Comparison of ENCODE assay signal across 14 cellular contexts in the genomic region with DNA sequence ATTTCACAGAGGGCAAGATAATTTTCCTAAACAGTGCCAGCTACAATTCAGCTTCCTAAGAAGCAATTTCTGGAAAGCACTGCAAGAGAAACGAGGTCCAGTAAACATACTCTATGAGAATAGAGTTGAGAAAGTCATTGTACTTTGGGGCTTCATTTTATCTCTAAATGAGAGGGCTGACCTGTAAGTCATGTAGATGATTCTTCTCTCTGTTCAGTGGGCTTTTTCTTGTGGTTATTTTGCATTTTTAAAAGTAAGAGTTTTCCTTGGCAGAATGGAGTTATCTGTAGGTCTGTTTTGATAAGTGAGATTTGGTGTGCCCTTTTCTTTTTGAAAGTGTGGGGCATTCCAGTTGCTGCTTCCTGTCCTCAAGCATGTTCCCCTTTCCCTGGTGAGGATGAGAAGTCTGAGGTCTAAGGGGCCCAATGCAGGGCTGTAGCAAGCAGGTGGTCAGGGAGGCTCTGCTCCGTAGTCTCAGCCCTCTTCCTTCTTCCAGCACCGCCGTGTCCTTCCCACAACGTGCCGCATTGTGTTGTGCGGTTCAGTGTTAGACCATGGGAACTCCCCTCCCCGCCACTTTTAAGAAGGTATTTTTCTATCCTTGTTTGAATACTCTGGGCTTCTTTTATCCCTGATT.
DNase-seq lines count a peak whose midpoint lies in the region; ATAC-seq, FAIRE-seq and TF ChIP-seq lines count a peak whose summit lies in the region.
"Had no signal": no experiment of that assay in that cellular context is flagged by ENCODE, and none has a peak within 500 bp of the region (broad histone marks: within the 10 kb centered on the region; RNA-seq: fewer than 3 reads in every experiment).

No MANE protein-coding gene starts in this region.

- CTCF ChIA-PET in OCI-LY7 (lab: Charles Lee; ENCODE audit: unreplicated experiment): no interaction called here

- H3K27ac ChIP-seq in BLaER1 (peak overlapping the region; percentile 36), OCI-LY7 (ENCODE audit: low read depth, low read length, poor library complexity, severe bottlenecking) (peak overlapping the region; percentile 93), tibial artery (peak overlapping the region in 1 of 2 donors; percentile 76)
- H3K27ac ChIP-seq: SJCRH30 had no signal

- H3K9me3 ChIP-seq in BLaER1 (peaks cover 28% of the 10 kb centered on the region), OCI-LY7 (ENCODE audit: low read length) (no peaks in the 10 kb centered on the region), tibial artery (no peaks in the 10 kb centered on the region)
- H3K9me3 ChIP-seq: SJCRH30, uterus had no signal

- no peak overlapping the region for H2AFZ ChIP-seq in OCI-LY7 (ENCODE audit: low read length)

- H3K27me3 Mint-ChIP-seq in memory B cell: no peaks in the 10 kb centered on the region

- no TSS peak for BruUV-seq in OCI-LY7 (replicated peaks; lab: Mats Ljungman, UMichigan)

- peaks cover 64% of the 10 kb centered on the region for H3K36me3 ChIP-seq in BLaER1
- peaks cover 51% of the 10 kb centered on the region for H3K36me3 ChIP-seq in OCI-LY7 (ENCODE audit: insufficient read depth, low read length)
- H3K36me3 ChIP-seq in tibial artery: peaks cover 4 to 10% (median 6%) of the 10 kb centered on the region in 3 donors
- H3K36me3 ChIP-seq: SJCRH30, uterus had no signal

- H3K4me3 ChIP-seq in BLaER1 (no peak overlapping the region), OCI-LY7 (ENCODE audit: low read depth, low read length, poor library complexity, severe bottlenecking) (peak overlapping the region; percentile 62), tibial artery (no peak overlapping the region)
- H3K4me3 ChIP-seq: SJCRH30, uterus had no signal

- POLR2A ChIA-PET in OCI-LY7 (lab: Charles Lee): interaction anchor here (2.1 to 2.7 kb wide), 2 partner anchors 13 to 16 kb away, joined by 14 read pairs; no protein-coding TSS in a partner anchor

- H3K27me3 ChIP-seq in BLaER1 (no peaks in the 10 kb centered on the region), tibial artery (no peaks in the 10 kb centered on the region)
- H3K27me3 ChIP-seq: SJCRH30, uterus had no signal

- H3K36me3 Mint-ChIP-seq in memory B cell: peaks cover 34% of the 10 kb centered on the region

- intact Hi-C loops in OCI-LY7 (cut with micrococcal nuclease; ENCODE audit: unreplicated experiment) (loop anchor here (5.0 kb wide), 1 partner anchor 39 kb away; no protein-coding TSS in a partner anchor), tibial artery (cut with DNase I; ENCODE audit: low total_unique reads) (no loop called here), head of caudate nucleus (cut with DNase I) (no loop called here)

- TF ChIP-seq POLR2A in GM12892 (IDR thresholded peaks at IDR 0.05; ENCODE audit: low read depth, low read length): no peak

- H3K4me3 Mint-ChIP-seq in memory B cell: peak overlapping the region; percentile 42

- H3K4me1 ChIP-seq in BLaER1 (peaks cover 66% of the 10 kb centered on the region), OCI-LY7 (ENCODE audit: insufficient read depth, low read length, poor library complexity, severe bottlenecking) (peaks cover 75% of the 10 kb centered on the region), tibial artery (peaks cover 8 to 83% (median 54%) of the 10 kb centered on the region in 4 donors)

- peaks cover 75% of the 10 kb centered on the region for H3K79me2 ChIP-seq in OCI-LY7 (ENCODE audit: insufficient read depth, low read depth, low read length)

- H3K27ac Mint-ChIP-seq in memory B cell: peak overlapping the region; percentile 90

- H3K4me1 Mint-ChIP-seq in memory B cell: peaks cover 59% of the 10 kb centered on the region

- no peak for DNase-seq in GM12892 (ENCODE audit: insufficient read length)
- no peak for DNase-seq in OCI-LY7 (ENCODE audit: low spot score)
- no peak for DNase-seq in memory B cell (ENCODE audit: low spot score in 2 of 2)
- DNase-seq in NCI-H2107 treated with DMSO at 0.1 percent for 48 hours (lab: John Stamatoyannopoulos, UW; ENCODE audit: unreplicated experiment): no peak
- DNase-seq in tibial artery: no peak
- no peak for DNase-seq in head of caudate nucleus
- no peak for DNase-seq in HuH-7.5 (ENCODE audit: low spot score)
- DNase-seq: activated CD4-positive, alpha-beta T cell treated with anti-CD3 and anti-CD28 coated beads, Interleukin-2, amount 50 U/mL, for 1 hour; amygdala; NCI-H524; SJCRH30; uterus had no signal

- H4K20me1 ChIP-seq in BLaER1: peaks cover 86% of the 10 kb centered on the region
- H4K20me1 ChIP-seq in OCI-LY7 (ENCODE audit: insufficient read depth, low read length): 0 out of 2 replicates have a peak, but pooled peaks cover 4% of the 10 kb centered on the region

- TF ChIP-seq CTCF in OCI-LY7 (conservative IDR thresholded peaks at IDR 0.05; ENCODE audit: low read length): no peak
- TF ChIP-seq CTCF in tibial artery (IDR thresholded peaks at IDR 0.05): no peak

- no peaks in the 10 kb centered on the region for H3K9me3 Mint-ChIP-seq in memory B cell

- 0 out of 2 replicates have a peak overlapping the region, but pooled peaks have one; percentile 4 for H3K9ac ChIP-seq in BLaER1

- H3K9me2 ChIP-seq in OCI-LY7 (ENCODE audit: insufficient read depth, low read length): no peaks in the 10 kb centered on the region

- FAIRE-seq in GM12892 (lab: Jason Lieb, UNC): peak; percentile 70

- peak; percentile 34 for ATAC-seq in memory B cell (ENCODE audit: low read depth)
- ATAC-seq: sciatic nerve had no signal

- H3K4me2 ChIP-seq in BLaER1: peak overlapping the region; percentile 85
- H3K4me2 ChIP-seq in OCI-LY7 (ENCODE audit: low read length): peak overlapping the region; percentile 92
